ENCODE assay signal across 1 cellular context in the genomic region with DNA sequence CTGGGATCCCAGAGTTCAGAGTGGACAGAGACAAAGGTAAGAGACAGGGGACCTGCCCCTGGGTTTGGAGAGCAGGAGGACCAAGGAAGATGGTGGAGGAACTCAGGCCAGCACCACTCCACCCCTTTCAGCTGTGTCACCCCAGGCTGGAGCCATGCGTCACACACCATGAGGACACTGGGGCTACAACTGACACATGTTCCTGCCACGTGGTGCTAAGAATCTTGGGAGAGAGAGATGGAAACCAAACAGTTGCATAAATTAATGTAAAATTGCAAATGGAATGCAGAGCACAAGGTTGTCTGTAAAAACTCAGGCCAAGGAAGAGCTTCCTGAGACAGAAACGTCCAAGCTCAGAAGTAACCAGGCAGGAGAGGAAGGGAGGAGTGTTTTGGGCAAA.
TF ChIP-seq lines count a peak whose summit lies in the region.

No MANE protein-coding gene starts in this region.

TF ChIP-seq in IMR-90, 13 proteins besides CTCF, POLR2A, EP300 and RAD21 (continued from another document):
- TF ChIP-seq, protein P1, sequence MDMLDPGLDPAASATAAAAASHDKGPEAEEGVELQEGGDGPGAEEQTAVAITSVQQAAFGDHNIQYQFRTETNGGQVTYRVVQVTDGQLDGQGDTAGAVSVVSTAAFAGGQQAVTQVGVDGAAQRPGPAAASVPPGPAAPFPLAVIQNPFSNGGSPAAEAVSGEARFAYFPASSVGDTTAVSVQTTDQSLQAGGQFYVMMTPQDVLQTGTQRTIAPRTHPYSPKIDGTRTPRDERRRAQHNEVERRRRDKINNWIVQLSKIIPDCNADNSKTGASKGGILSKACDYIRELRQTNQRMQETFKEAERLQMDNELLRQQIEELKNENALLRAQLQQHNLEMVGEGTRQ (IDR thresholded peaks at IDR 0.05; ENCODE audit: low read depth, low read length): no peak
- TF ChIP-seq, protein P2, sequence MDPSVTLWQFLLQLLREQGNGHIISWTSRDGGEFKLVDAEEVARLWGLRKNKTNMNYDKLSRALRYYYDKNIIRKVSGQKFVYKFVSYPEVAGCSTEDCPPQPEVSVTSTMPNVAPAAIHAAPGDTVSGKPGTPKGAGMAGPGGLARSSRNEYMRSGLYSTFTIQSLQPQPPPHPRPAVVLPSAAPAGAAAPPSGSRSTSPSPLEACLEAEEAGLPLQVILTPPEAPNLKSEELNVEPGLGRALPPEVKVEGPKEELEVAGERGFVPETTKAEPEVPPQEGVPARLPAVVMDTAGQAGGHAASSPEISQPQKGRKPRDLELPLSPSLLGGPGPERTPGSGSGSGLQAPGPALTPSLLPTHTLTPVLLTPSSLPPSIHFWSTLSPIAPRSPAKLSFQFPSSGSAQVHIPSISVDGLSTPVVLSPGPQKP (IDR thresholded peaks at IDR 0.05; ENCODE audit: borderline replicate concordance, low read depth, low read length): no peak
- no peak for TF ChIP-seq RCOR1 (IDR thresholded peaks at IDR 0.05; ENCODE audit: insufficient replicate concordance, low read length)
- TF ChIP-seq FOS (IDR thresholded peaks at IDR 0.05; ENCODE audit: low read depth, low read length): no peak
- no peak for TF ChIP-seq MAZ (IDR thresholded peaks at IDR 0.05; ENCODE audit: borderline replicate concordance, low read depth, low read length)
- TF ChIP-seq BHLHE40 (IDR thresholded peaks at IDR 0.05; ENCODE audit: low read depth, low read length): no peak
